1 cellular context compared by ENCODE assay signal in genomic region chr5:176692835-176693476, GRCh38.
TF ChIP-seq lines count a peak whose summit lies in the region.

No MANE protein-coding gene starts in this region.

TF ChIP-seq in HEK293, 187 proteins besides CTCF, POLR2A, EP300 and RAD21 (continued from another document):
- TF ChIP-seq GLIS2 (tag by site-specific recombination; IDR thresholded peaks at IDR 0.05), result peak; percentile 70
- TF ChIP-seq, protein P1, sequence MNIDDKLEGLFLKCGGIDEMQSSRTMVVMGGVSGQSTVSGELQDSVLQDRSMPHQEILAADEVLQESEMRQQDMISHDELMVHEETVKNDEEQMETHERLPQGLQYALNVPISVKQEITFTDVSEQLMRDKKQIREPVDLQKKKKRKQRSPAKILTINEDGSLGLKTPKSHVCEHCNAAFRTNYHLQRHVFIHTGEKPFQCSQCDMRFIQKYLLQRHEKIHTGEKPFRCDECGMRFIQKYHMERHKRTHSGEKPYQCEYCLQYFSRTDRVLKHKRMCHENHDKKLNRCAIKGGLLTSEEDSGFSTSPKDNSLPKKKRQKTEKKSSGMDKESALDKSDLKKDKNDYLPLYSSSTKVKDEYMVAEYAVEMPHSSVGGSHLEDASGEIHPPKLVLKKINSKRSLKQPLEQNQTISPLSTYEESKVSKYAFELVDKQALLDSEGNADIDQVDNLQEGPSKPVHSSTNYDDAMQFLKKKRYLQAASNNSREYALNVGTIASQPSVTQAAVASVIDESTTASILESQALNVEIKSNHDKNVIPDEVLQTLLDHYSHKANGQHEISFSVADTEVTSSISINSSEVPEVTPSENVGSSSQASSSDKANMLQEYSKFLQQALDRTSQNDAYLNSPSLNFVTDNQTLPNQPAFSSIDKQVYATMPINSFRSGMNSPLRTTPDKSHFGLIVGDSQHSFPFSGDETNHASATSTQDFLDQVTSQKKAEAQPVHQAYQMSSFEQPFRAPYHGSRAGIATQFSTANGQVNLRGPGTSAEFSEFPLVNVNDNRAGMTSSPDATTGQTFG (tag by site-specific recombination; IDR thresholded peaks at IDR 0.05; ENCODE audit: borderline replicate concordance), result no peak
- TF ChIP-seq ZNF335 (tag by site-specific recombination; conservative IDR thresholded peaks at IDR 0.05), result no peak; the same call in 1 of the 2 replicates
- no peak for TF ChIP-seq ZNF473 (tag by site-specific recombination; IDR thresholded peaks at IDR 0.05)
- 0 out of 2 replicates have a peak, but pooled peaks have one; percentile 29 for TF ChIP-seq ZSCAN30 (tag by site-specific recombination; IDR thresholded peaks at IDR 0.05)
- TF ChIP-seq KLF17 (tag by site-specific recombination; IDR thresholded peaks at IDR 0.05), result peak; percentile 82; the same call in 1 of the 2 replicates
